Comparison of ENCODE assay signal across 8 cellular contexts in genomic region chr1:66752000-66752592, GRCh38. TPM values are rescaled to one million over a fixed set of nuclear protein-coding genes. Genes with fewer than 3 reads are reported as not detected.
A peak's percentile ranks its signal among the peaks of the same experiment; 100 is the strongest.
DNase-seq lines count a peak whose midpoint lies in the region; ATAC-seq and TF ChIP-seq lines count a peak whose summit lies in the region.

Gene DYNLT5, plus strand, starts transcription at chr1:66752459. Its CDS starts 2,200 bp downstream, at chr1:66754659.

- H3K4me3 ChIP-seq in HUES64 (ENCODE audit: low read length) (peak within 1 kb of the TSS; percentile 64), mammary epithelial cell (replicated peaks in 1 of 3; ENCODE audit: insufficient read depth in 1 of 3, low read depth in 2 of 3, low read length in 3 of 3) (no peak within 1 kb of the TSS), iPS-20b (ENCODE audit: low read length) (peak within 1 kb of the TSS; percentile 79), gastrocnemius medialis (peak within 1 kb of the TSS; percentile 40 to 64 (median 55)), OCI-LY7 (ENCODE audit: low read depth, low read length, poor library complexity, severe bottlenecking) (no peak within 1 kb of the TSS)

- TF ChIP-seq CTCF in mammary epithelial cell (conservative IDR thresholded peaks at IDR 0.05 in 1 of 2, IDR thresholded peaks at IDR 0.05 in 1 of 2; ENCODE audit: extremely low read depth in 1 of 2, insufficient read depth in 1 of 2, low read depth in 1 of 2, low read length in 2 of 2): no peak
- TF ChIP-seq CTCF in gastrocnemius medialis (IDR thresholded peaks at IDR 0.05 in 4 of 5, conservative IDR thresholded peaks at IDR 0.05 in 1 of 5): peak in 1 of 5 experiments; percentile 11
- TF ChIP-seq CTCF in OCI-LY7 (conservative IDR thresholded peaks at IDR 0.05; ENCODE audit: low read length): no peak

- H3K79me2 ChIP-seq in mammary epithelial cell (ENCODE audit: insufficient read depth, low read length) (no peaks in the 10 kb centered on the region), OCI-LY7 (ENCODE audit: insufficient read depth, low read depth, low read length) (no peaks in the 10 kb centered on the region)

- no peaks in the 10 kb centered on the region for H3K9me2 ChIP-seq in OCI-LY7 (ENCODE audit: insufficient read depth, low read length)

- dilution Hi-C loops in mammary epithelial cell (cut with HindIII; ENCODE audit: low sequenced_read_pairs): no loop called here

- peak within 1 kb of the TSS; percentile 60 for H3K9ac ChIP-seq in HUES64 (ENCODE audit: low read depth, low read length)
- H3K9ac ChIP-seq in mammary epithelial cell (ENCODE audit: insufficient read depth, low read length): no peak within 1 kb of the TSS
- H3K9ac ChIP-seq in iPS-20b (ENCODE audit: low read depth, low read length): peak within 1 kb of the TSS; percentile 62; the same call in 1 of the 2 replicates

- H3K27ac ChIP-seq in HUES64 (ENCODE audit: low read depth, low read length) (no peak within 1 kb of the TSS), mammary epithelial cell (ENCODE audit: insufficient read depth, low read depth, low read length) (no peak within 1 kb of the TSS), iPS-20b (ENCODE audit: low read length) (no peak within 1 kb of the TSS), gastrocnemius medialis (peak within 1 kb of the TSS; percentile 26 to 65 (median 54)), OCI-LY7 (ENCODE audit: low read depth, low read length, poor library complexity, severe bottlenecking) (no peak within 1 kb of the TSS)

- H3K36me3 ChIP-seq in HUES64 (ENCODE audit: insufficient read depth, low read length) (no peaks in the 10 kb centered on the region), mammary epithelial cell (ENCODE audit: insufficient read depth, low read length) (no peaks in the 10 kb centered on the region), iPS-20b (ENCODE audit: insufficient read depth, low read depth, low read length) (no peaks in the 10 kb centered on the region), gastrocnemius medialis (no peaks in the 10 kb centered on the region), OCI-LY7 (ENCODE audit: insufficient read depth, low read length) (peaks cover 3% of the 10 kb centered on the region; the same call in 1 of the 2 replicates)

- ATAC-seq in gastrocnemius medialis (peak; percentile 41 to 73), HG03280 (IDR thresholded peaks at IDR 0.05; ENCODE audit: unreplicated experiment) (no peak), HG03139 (IDR thresholded peaks at IDR 0.05; ENCODE audit: unreplicated experiment) (no peak)

- peak; percentile 72 for DNase-seq in EL
- no peak for DNase-seq in mammary epithelial cell
- DNase-seq in gastrocnemius medialis: peak in 1 of 2 donors; percentile 23
- no peak for DNase-seq in OCI-LY7 (ENCODE audit: low spot score)

- peak within 1 kb of the TSS; percentile 57 for H3K4me2 ChIP-seq in mammary epithelial cell (ENCODE audit: insufficient read depth, low read depth, low read length)
- H3K4me2 ChIP-seq in OCI-LY7 (ENCODE audit: low read length): no peak within 1 kb of the TSS

- 3% methylated on average over 35 of the region's 35 CpGs for WGBS in HUES64
- 26% methylated on average over 18 of the region's 35 CpGs for WGBS in mammary epithelial cell (ENCODE audit: low coverage, missing lambda C conversion rate)

- intact Hi-C loops in mammary epithelial cell (cut with micrococcal nuclease) (no loop called here), gastrocnemius medialis (cut with DNase I; ENCODE audit: low total_unique reads) (loop anchor here (10.0 kb wide), 1 partner anchor 497 kb away; no protein-coding TSS in a partner anchor), OCI-LY7 (cut with micrococcal nuclease; ENCODE audit: unreplicated experiment) (no loop called here)

- peaks cover 31% of the 10 kb centered on the region for H3K27me3 ChIP-seq in HUES64 (ENCODE audit: insufficient read depth, low read length)
- H3K27me3 ChIP-seq in mammary epithelial cell (ENCODE audit: insufficient read depth, low read length): peaks cover 20% of the 10 kb centered on the region
- peaks cover 25% of the 10 kb centered on the region for H3K27me3 ChIP-seq in iPS-20b (ENCODE audit: insufficient read depth, low read length)
- H3K27me3 ChIP-seq in gastrocnemius medialis: peaks cover 0 to 6% (median 2%) of the 10 kb centered on the region in 3 donors

- CTCF ChIA-PET in mammary epithelial cell (lab: Charles Lee; ENCODE audit: low non-redundant PET): no interaction called here
- CTCF ChIA-PET in OCI-LY7 (lab: Charles Lee; ENCODE audit: unreplicated experiment): no interaction called here

- peaks cover 5% of the 10 kb centered on the region; the same call in 1 of the 2 replicates for H3K4me1 ChIP-seq in HUES64 (ENCODE audit: insufficient read depth, low read length)
- H3K4me1 ChIP-seq in mammary epithelial cell (ENCODE audit: insufficient read depth, low read length): no peaks in the 10 kb centered on the region
- H3K4me1 ChIP-seq in iPS-20b (ENCODE audit: insufficient read depth, low read length): peaks cover 4% of the 10 kb centered on the region; the same call in 1 of the 2 replicates
- H3K4me1 ChIP-seq in gastrocnemius medialis: peaks cover 3 to 6% of the 10 kb centered on the region in 2 donors
- H3K4me1 ChIP-seq in OCI-LY7 (ENCODE audit: insufficient read depth, low read length, poor library complexity, severe bottlenecking): peaks cover 4% of the 10 kb centered on the region

- no peaks in the 10 kb centered on the region for H3K9me3 ChIP-seq in HUES64 (ENCODE audit: insufficient read depth, low read depth, low read length)
- no peaks in the 10 kb centered on the region for H3K9me3 ChIP-seq in mammary epithelial cell (replicated peaks; ENCODE audit: insufficient read depth, low read length)
- no peaks in the 10 kb centered on the region for H3K9me3 ChIP-seq in iPS-20b (ENCODE audit: insufficient read depth, low read depth, low read length)
- no peaks in the 10 kb centered on the region for H3K9me3 ChIP-seq in gastrocnemius medialis
- no peaks in the 10 kb centered on the region for H3K9me3 ChIP-seq in OCI-LY7 (ENCODE audit: low read length)

- BruUV-seq in mammary epithelial cell (replicated peaks; lab: Mats Ljungman, UMichigan): no TSS peak
- no TSS peak for BruUV-seq in OCI-LY7 (replicated peaks; lab: Mats Ljungman, UMichigan)

- TF ChIP-seq POLR2A in gastrocnemius medialis (IDR thresholded peaks at IDR 0.05): no peak

- H4K20me1 ChIP-seq in mammary epithelial cell (ENCODE audit: insufficient read depth, low read length): no peaks in the 10 kb centered on the region
- no peaks in the 10 kb centered on the region for H4K20me1 ChIP-seq in OCI-LY7 (ENCODE audit: insufficient read depth, low read length)

- H2AFZ ChIP-seq in mammary epithelial cell (ENCODE audit: low read depth, low read length) (no peak within 1 kb of the TSS), OCI-LY7 (ENCODE audit: low read length) (no peak within 1 kb of the TSS)

- in situ Hi-C loops in mammary epithelial cell (cut with MboI; ENCODE audit: low sequenced_read_pairs in 2 of 2) (loop anchor here (25.0 kb wide), 3 partner anchors 235 to 410 kb away; partner anchors contain the start of genes C1orf141 (in 1 of the 2) and IL23R (in 1 of the 2)), gastrocnemius medialis (cut with MboI; ENCODE audit: low sequenced_read_pairs in 4 of 4) (loop anchor here (25.0 kb wide), 3 partner anchors 235 to 760 kb away; no protein-coding TSS in a partner anchor)

- POLR2A ChIA-PET in OCI-LY7 (lab: Charles Lee): interaction anchor here (0.5 kb wide), 1 partner anchor 61 kb away, joined by 3 read pairs; no protein-coding TSS in a partner anchor

RNA-seq across cellular contexts. Expression of gene DYNLT5, which starts in this region (rescaled TPM):
- polyA plus RNA-seq in HUES64 (2013, experiment 1 of 2): 0.30 TPM
- 0.25 TPM for polyA plus RNA-seq in HUES64 (2013, experiment 2 of 2)
- total RNA-seq in mammary epithelial cell (not detected), gastrocnemius medialis (1 to 10 TPM in 1 of 4 donors, not detected in 3; 1.6 TPM), OCI-LY7 (2022) (0.30 TPM in 1 of 2 replicates, not detected in the other)
- not detected for polyA plus RNA-seq in mammary epithelial cell
- polyA minus RNA-seq in mammary epithelial cell: not detected
- total RNA-seq in OCI-LY7 (2014; rRNA removed; shearing (Covaris generic)): 0.59 and 0.66 TPM in 2 replicates

Comparison
In these comparisons a context has a peak if more than half of its experiments do, and no peak if none do; other contexts are left out.
1. H3K27ac ChIP-seq: peak in gastrocnemius medialis (4 of 4); none in HUES64 (single experiment), mammary epithelial cell (single experiment), iPS-20b (single experiment) and OCI-LY7 (single experiment).
2. H3K4me3 ChIP-seq: peak in HUES64 (single experiment), iPS-20b (single experiment) and gastrocnemius medialis (4 of 4); none in mammary epithelial cell (0 of 3) and OCI-LY7 (single experiment).
3. ATAC-seq: peak in gastrocnemius medialis (2 of 2); none in HG03280 (single experiment) and HG03139 (single experiment).